ENCODE assay signal across 8 cellular contexts in the genomic region with DNA sequence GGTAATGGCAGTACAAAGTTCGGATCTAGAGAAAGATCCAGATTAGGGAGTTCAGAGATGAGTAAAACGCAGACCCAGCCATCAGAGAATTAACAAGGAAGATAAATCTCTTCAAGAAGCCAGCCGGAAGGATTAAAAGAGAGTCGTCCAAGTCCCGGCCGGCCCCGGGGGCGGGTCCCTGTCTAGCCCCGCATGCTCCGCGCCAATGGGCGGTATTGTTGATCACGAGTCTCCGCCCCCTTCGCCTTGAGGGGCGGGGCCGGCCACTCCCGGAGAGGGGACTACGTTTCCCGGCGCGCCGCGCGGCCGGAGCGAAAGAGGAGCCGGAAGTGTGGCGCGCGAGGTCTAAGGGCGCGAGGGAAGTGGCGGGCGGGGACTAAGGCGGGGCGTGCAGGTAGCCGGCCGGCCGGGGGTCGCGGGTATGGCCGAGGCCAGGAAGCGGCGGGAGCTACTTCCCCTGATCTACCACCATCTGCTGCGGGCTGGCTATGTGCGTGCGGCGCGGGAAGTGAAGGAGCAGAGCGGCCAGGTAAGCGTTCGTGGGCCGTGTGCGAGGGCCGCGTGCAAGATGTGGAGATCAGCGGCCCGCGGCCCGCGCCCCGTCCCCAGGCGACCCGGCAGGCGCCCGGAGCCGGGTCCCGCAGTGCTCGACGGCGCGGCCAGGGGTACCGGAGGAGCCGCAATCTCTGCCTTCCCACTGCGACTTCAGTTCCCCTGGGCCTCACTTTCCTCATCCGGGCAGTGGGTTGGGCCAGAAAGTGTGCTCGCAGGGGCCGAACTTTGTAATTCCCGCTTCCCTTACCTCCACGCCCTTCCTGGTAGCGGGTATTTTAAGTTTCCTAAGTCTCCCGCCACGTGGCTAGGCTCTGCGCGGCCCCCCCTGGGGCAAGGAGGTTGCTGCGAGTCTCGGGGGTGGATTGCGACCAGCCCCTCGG. TPM values are rescaled to one million over a fixed set of nuclear protein-coding genes. Genes with fewer than 3 reads are reported as not detected.
A peak's percentile ranks its signal among the peaks of the same experiment; 100 is the strongest.
DNase-seq lines count a peak whose midpoint lies in the region; ATAC-seq and TF ChIP-seq lines count a peak whose summit lies in the region.

A gene with protein sequence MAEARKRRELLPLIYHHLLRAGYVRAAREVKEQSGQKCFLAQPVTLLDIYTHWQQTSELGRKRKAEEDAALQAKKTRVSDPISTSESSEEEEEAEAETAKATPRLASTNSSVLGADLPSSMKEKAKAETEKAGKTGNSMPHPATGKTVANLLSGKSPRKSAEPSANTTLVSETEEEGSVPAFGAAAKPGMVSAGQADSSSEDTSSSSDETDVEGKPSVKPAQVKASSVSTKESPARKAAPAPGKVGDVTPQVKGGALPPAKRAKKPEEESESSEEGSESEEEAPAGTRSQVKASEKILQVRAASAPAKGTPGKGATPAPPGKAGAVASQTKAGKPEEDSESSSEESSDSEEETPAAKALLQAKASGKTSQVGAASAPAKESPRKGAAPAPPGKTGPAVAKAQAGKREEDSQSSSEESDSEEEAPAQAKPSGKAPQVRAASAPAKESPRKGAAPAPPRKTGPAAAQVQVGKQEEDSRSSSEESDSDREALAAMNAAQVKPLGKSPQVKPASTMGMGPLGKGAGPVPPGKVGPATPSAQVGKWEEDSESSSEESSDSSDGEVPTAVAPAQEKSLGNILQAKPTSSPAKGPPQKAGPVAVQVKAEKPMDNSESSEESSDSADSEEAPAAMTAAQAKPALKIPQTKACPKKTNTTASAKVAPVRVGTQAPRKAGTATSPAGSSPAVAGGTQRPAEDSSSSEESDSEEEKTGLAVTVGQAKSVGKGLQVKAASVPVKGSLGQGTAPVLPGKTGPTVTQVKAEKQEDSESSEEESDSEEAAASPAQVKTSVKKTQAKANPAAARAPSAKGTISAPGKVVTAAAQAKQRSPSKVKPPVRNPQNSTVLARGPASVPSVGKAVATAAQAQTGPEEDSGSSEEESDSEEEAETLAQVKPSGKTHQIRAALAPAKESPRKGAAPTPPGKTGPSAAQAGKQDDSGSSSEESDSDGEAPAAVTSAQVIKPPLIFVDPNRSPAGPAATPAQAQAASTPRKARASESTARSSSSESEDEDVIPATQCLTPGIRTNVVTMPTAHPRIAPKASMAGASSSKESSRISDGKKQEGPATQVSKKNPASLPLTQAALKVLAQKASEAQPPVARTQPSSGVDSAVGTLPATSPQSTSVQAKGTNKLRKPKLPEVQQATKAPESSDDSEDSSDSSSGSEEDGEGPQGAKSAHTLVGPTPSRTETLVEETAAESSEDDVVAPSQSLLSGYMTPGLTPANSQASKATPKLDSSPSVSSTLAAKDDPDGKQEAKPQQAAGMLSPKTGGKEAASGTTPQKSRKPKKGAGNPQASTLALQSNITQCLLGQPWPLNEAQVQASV (N-terminal part only) (plus strand): TSS at position 372 of the 935 bp plus-strand sequence. CDS start 50 bp downstream, at position 422.

- H3K36me3 Mint-ChIP-seq in nephron progenitor cell (ENCODE audit: low read depth) = peaks cover 27% of the 10 kb centered on the region

- H3K27ac Mint-ChIP-seq in nephron progenitor cell = peak within 1 kb of the TSS; percentile 20
- peak within 1 kb of the TSS; percentile 83 to 92 for H3K27ac Mint-ChIP-seq in stimulated activated naive CD8-positive, alpha-beta T cell treated with anti-CD3 and anti-CD28 coated beads, Interleukin-15, amount 100 ng/mL, for 72 hours

- DNase-seq in ELF-1 (ENCODE audit: low read depth, low spot score) (peak; percentile 98), H7 (peak; percentile 99), M059J (ENCODE audit: low read depth) (peak; percentile 95), SHP77 (lab: John Stamatoyannopoulos, UW) (peak; percentile 89 to 94), fibroblast of pulmonary artery (ENCODE audit: low read depth) (peak; percentile 93), nephron progenitor cell (peak; percentile 99)
- peak; percentile 98 for DNase-seq in activated effector memory CD4-positive, alpha-beta T cell treated with Interleukin-2 at 50 U/mL for 16 hours
- DNase-seq in stimulated activated naive CD8-positive, alpha-beta T cell treated with anti-CD3 and anti-CD28 coated beads, Interleukin-15, amount 100 ng/mL, for 72 hours = peak; percentile 98 to 99

- peak within 1 kb of the TSS; percentile 86 for H3K4me3 ChIP-seq in H7 (ENCODE audit: insufficient read depth, low read depth, low read length)
- H3K4me3 ChIP-seq in fibroblast of pulmonary artery (replicated peaks; ENCODE audit: low read depth, low read length) = peak within 1 kb of the TSS; percentile 82

- peak; percentile 97 for ATAC-seq in stimulated activated naive CD8-positive, alpha-beta T cell treated with anti-CD3 and anti-CD28 coated beads, Interleukin-15, amount 100 ng/mL, for 72 hours

- H3K36me3 ChIP-seq in H7 (replicated peaks; ENCODE audit: control insufficient read depth, insufficient read depth, low read length) = peaks cover 27% of the 10 kb centered on the region

- H3K27me3 Mint-ChIP-seq in nephron progenitor cell (ENCODE audit: low read depth, poor library complexity) = peaks cover 14% of the 10 kb centered on the region
- H3K27me3 Mint-ChIP-seq in stimulated activated naive CD8-positive, alpha-beta T cell treated with anti-CD3 and anti-CD28 coated beads, Interleukin-15, amount 100 ng/mL, for 72 hours = no peaks in the 10 kb centered on the region

- H3K9me3 Mint-ChIP-seq in nephron progenitor cell = no peaks in the 10 kb centered on the region
- H3K9me3 Mint-ChIP-seq in stimulated activated naive CD8-positive, alpha-beta T cell treated with anti-CD3 and anti-CD28 coated beads, Interleukin-15, amount 100 ng/mL, for 72 hours = no peaks in the 10 kb centered on the region

- peak within 1 kb of the TSS; percentile 87 for H3K4me3 Mint-ChIP-seq in nephron progenitor cell
- peak within 1 kb of the TSS; percentile 88 to 89 for H3K4me3 Mint-ChIP-seq in stimulated activated naive CD8-positive, alpha-beta T cell treated with anti-CD3 and anti-CD28 coated beads, Interleukin-15, amount 100 ng/mL, for 72 hours

- peaks cover 33% of the 10 kb centered on the region for H3K4me1 Mint-ChIP-seq in nephron progenitor cell
- peaks cover 44% of the 10 kb centered on the region for H3K4me1 Mint-ChIP-seq in stimulated activated naive CD8-positive, alpha-beta T cell treated with anti-CD3 and anti-CD28 coated beads, Interleukin-15, amount 100 ng/mL, for 72 hours

- H3K27me3 ChIP-seq in H7 (ENCODE audit: control insufficient read depth, insufficient read depth, low read length) = no peaks in the 10 kb centered on the region

- TF ChIP-seq CTCF in fibroblast of pulmonary artery (IDR thresholded peaks at IDR 0.05; ENCODE audit: low read length, missing control alignments) (no peak), nephron progenitor cell (IDR thresholded peaks at IDR 0.05) (no peak)

RNA-seq across cellular contexts. Expression of the gene that starts here (rescaled TPM):
- 108 and 115 TPM in 2 replicates for total RNA-seq in H7 (2014; rRNA removed; shearing (Covaris generic))
- 21.4 and 33.7 TPM in 2 replicates for total RNA-seq in M059J (2014; rRNA removed; shearing (Covaris generic))

Comparison
In these comparisons a context has a peak if more than half of its experiments do, and no peak if none do; other contexts are left out.
1. Peak in every context shown above with its lines: DNase-seq, ATAC-seq and H3K4me3 ChIP-seq.